In the genomic region with DNA sequence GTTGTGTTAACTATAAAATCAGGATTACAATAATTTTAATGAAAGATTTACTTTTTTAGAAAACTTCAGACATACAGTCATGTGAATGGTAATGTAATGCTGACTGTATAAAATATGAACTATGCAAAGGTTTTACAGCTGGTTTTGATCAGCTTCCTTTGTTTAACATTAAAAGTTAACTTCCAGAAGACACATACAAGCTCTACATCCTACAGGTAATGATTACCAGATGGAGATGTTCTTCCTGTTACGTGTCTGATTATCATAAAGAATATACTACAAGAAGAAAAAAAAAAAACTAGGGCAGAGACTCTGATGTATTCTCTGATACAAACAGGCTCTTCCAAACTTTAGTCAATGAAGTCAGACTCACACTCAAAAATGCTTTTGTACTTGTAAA, we compare ENCODE assay signal across 26 cellular contexts.
DNase-seq lines count a peak whose midpoint lies in the region; ATAC-seq and TF ChIP-seq lines count a peak whose summit lies in the region.
"Had no signal": no experiment of that assay in that cellular context is flagged by ENCODE, and none has a peak within 500 bp of the region (broad histone marks: within the 10 kb centered on the region; RNA-seq: fewer than 3 reads in every experiment).

No MANE protein-coding gene starts in this region.

- no peak for ATAC-seq in left colon
- ATAC-seq: activated CD4-positive, alpha-beta T cell treated with anti-CD3 and anti-CD28 coated beads for 36 hours; activated CD8-positive, alpha-beta memory T cell treated with anti-CD3 and anti-CD28 coated beads, Interleukin-2, amount 10 ng/mL, durations not matched to agents 7 days and 5 days; CD8-positive, alpha-beta T cell; HCT116; naive thymus-derived CD4-positive, alpha-beta T cell; pancreas; Right ventricle myocardium inferior; sciatic nerve; stimulated activated memory B cell treated with anti-CD40 and anti-IgM and Interleukin-4, amounts not matched to agents 10 μg/mL and 1 μg/mL and 100 μg/mL, for 72 hours; T-cell had no signal

- H3K36me3 ChIP-seq in BJ (ENCODE audit: control insufficient read depth, insufficient read depth, low read length) (no peaks in the 10 kb centered on the region), SK-N-MC (ENCODE audit: insufficient read depth, low read length) (no peaks in the 10 kb centered on the region; the same call in 1 of the 2 replicates), osteoblast (ENCODE audit: insufficient read depth, low read length) (no peaks in the 10 kb centered on the region)
- H3K36me3 ChIP-seq: pancreas, vagina had no signal

- peaks cover 5% of the 10 kb centered on the region for H3K36me3 Mint-ChIP-seq in glutamatergic neuron (ENCODE audit: unreplicated experiment)

- POLR2A ChIA-PET in BJ (lab: Charles Lee), result interaction anchor here (0.6 kb wide), 1 partner anchor 645 kb away, joined by 5 read pairs; no protein-coding TSS in a partner anchor

- H3K27ac ChIP-seq in SK-N-MC, result peak overlapping the region; percentile 50; the same call in 1 of the 2 replicates
- H3K27ac ChIP-seq in osteoblast (ENCODE audit: low read depth, low read length), result peak overlapping the region; percentile 72
- H3K27ac ChIP-seq: pancreas, vagina had no signal

- no peaks in the 10 kb centered on the region for H3K27me3 ChIP-seq in BJ (ENCODE audit: control insufficient read depth, insufficient read depth, low read length)
- H3K27me3 ChIP-seq in osteoblast (ENCODE audit: insufficient read depth, low read length), result no peaks in the 10 kb centered on the region
- H3K27me3 ChIP-seq: pancreas, vagina had no signal

- no peaks in the 10 kb centered on the region for H3K4me1 Mint-ChIP-seq in glutamatergic neuron (ENCODE audit: low read depth, unreplicated experiment)
- H3K4me1 Mint-ChIP-seq: endodermal cell had no signal

- no peaks in the 10 kb centered on the region for H4K20me1 ChIP-seq in osteoblast (ENCODE audit: insufficient read depth, low read length)

- DNase-seq in BJ (ENCODE audit: low read depth) (peak; percentile 5), SK-N-MC (ENCODE audit: low read depth, low spot score) (peak; percentile 78), fibroblast of mammary gland (ENCODE audit: low read depth) (peak; percentile 93), osteoblast (ENCODE audit: insufficient read length, low spot score, missing footprints) (no peak), DMS79 treated with DMSO at 0.1 percent for 48 hours (lab: John Stamatoyannopoulos, UW) (no peak), left colon (no peak), glutamatergic neuron (no peak)
- no peak for DNase-seq in NK-92 treated with Interleukin-12 subunit alpha and Interleukin-12 subunit beta, amount 100 ng/mL, for 24 hours (lab: John Stamatoyannopoulos, UW)
- DNase-seq: activated CD4-positive, alpha-beta T cell treated with anti-CD3 and anti-CD28 coated beads for 36 hours; activated CD8-positive, alpha-beta memory T cell treated with anti-CD3 and anti-CD28 coated beads, Interleukin-2, amount 10 ng/mL, durations not matched to agents 7 days and 5 days; CD8-positive, alpha-beta T cell; DMS53; endodermal cell; naive thymus-derived CD4-positive, alpha-beta T cell; NCI-H1436; NCI-H2171 treated with DMSO at 0.1 percent for 48 hours; NCI-H69; pancreas; T-cell had no signal

- peaks cover 15% of the 10 kb centered on the region; the same call in 1 of the 2 replicates for H3K9me3 ChIP-seq in SK-N-MC (ENCODE audit: low read depth, low read length)
- peaks cover 2% of the 10 kb centered on the region for H3K9me3 ChIP-seq in osteoblast (ENCODE audit: low read depth, low read length)
- H3K9me3 ChIP-seq: pancreas had no signal

- TF ChIP-seq CTCF in BJ (IDR thresholded peaks at IDR 0.05; ENCODE audit: insufficient read depth, low read depth, low read length), result no peak
- TF ChIP-seq CTCF in fibroblast of mammary gland (conservative IDR thresholded peaks at IDR 0.05; ENCODE audit: control insufficient read depth, insufficient read depth, low read depth, low read length), result no peak
- no peak for TF ChIP-seq CTCF in osteoblast (IDR thresholded peaks at IDR 0.05; ENCODE audit: extremely low read depth, low read depth, low read length)
- no peak for TF ChIP-seq CTCF in glutamatergic neuron (IDR thresholded peaks at IDR 0.05; ENCODE audit: partially characterized antibody, unreplicated experiment)

- no peak overlapping the region for H3K4me3 Mint-ChIP-seq in glutamatergic neuron (ENCODE audit: unreplicated experiment)
- H3K4me3 Mint-ChIP-seq: activated CD4-positive, alpha-beta T cell treated with anti-CD3 and anti-CD28 coated beads for 36 hours; activated CD8-positive, alpha-beta memory T cell treated with anti-CD3 and anti-CD28 coated beads, Interleukin-2, amount 10 ng/mL, durations not matched to agents 7 days and 5 days; activated naive CD4-positive, alpha-beta T cell treated with anti-CD3 and anti-CD28 coated beads, Interleukin-2, amount 50 U/mL, for 24 hours; activated T-helper 1 cell treated with anti-CD3 and anti-CD28 coated beads, Interleukin-12 subunit alpha, Interleukin-12 subunit beta, Interleukin-2, Interleukin-4 antibody, amounts not matched to agents 30 ng/mL and 10 ng/mL and 1 ng/mL, durations not matched to agents 14 hours and 24 hours and 36 hours; CD8-positive, alpha-beta T cell; endodermal cell; naive thymus-derived CD4-positive, alpha-beta T cell; stimulated activated memory B cell treated with anti-CD40 and anti-IgM and Interleukin-4, amounts not matched to agents 10 μg/mL and 1 μg/mL and 100 μg/mL, for 72 hours; T-cell had no signal

- intact Hi-C loops in left colon (cut with DNase I, micrococcal nuclease), result no loop called here

- H3K4me3 ChIP-seq in BJ (ENCODE audit: low read depth, low read length), result no peak overlapping the region
- no peak overlapping the region for H3K4me3 ChIP-seq in SK-N-MC
- no peak overlapping the region for H3K4me3 ChIP-seq in fibroblast of mammary gland (ENCODE audit: control insufficient read depth, low read depth, low read length)
- H3K4me3 ChIP-seq in osteoblast (ENCODE audit: insufficient read depth, low read length), result no peak overlapping the region
- H3K4me3 ChIP-seq: pancreas, vagina had no signal

- peaks cover 2% of the 10 kb centered on the region for H3K9me3 Mint-ChIP-seq in glutamatergic neuron (ENCODE audit: unreplicated experiment)

- CTCF ChIA-PET in BJ (lab: Yijun Ruan, JAX), result interaction anchor here (0.6 kb wide), 1 partner anchor 667 kb away, joined by 3 read pairs; no protein-coding TSS in a partner anchor

- H3K4me1 ChIP-seq in osteoblast (ENCODE audit: insufficient read depth, low read length), result peaks cover 13% of the 10 kb centered on the region
- H3K4me1 ChIP-seq: pancreas, vagina had no signal

- H2AFZ ChIP-seq in osteoblast (ENCODE audit: low read length), result no peak overlapping the region

- H3K4me2 ChIP-seq in osteoblast (ENCODE audit: insufficient read depth, low read length), result no peak overlapping the region

- H3K27ac Mint-ChIP-seq in glutamatergic neuron (ENCODE audit: unreplicated experiment), result no peak overlapping the region
- H3K27ac Mint-ChIP-seq: activated CD4-positive, alpha-beta T cell treated with anti-CD3 and anti-CD28 coated beads for 36 hours; activated CD8-positive, alpha-beta memory T cell treated with anti-CD3 and anti-CD28 coated beads, Interleukin-2, amount 10 ng/mL, durations not matched to agents 7 days and 5 days; activated T-helper 1 cell treated with anti-CD3 and anti-CD28 coated beads, Interleukin-12 subunit alpha, Interleukin-12 subunit beta, Interleukin-2, Interleukin-4 antibody, amounts not matched to agents 30 ng/mL and 10 ng/mL and 1 ng/mL, durations not matched to agents 14 hours and 24 hours and 36 hours; CD8-positive, alpha-beta T cell; endodermal cell; naive thymus-derived CD4-positive, alpha-beta T cell; stimulated activated memory B cell treated with anti-CD40 and anti-IgM and Interleukin-4, amounts not matched to agents 10 μg/mL and 1 μg/mL and 100 μg/mL, for 72 hours; T-cell had no signal

- H3K79me2 ChIP-seq in osteoblast (ENCODE audit: insufficient read depth, low read length), result no peaks in the 10 kb centered on the region

- no peak overlapping the region for H3K9ac ChIP-seq in SK-N-MC (ENCODE audit: insufficient read length)

- peaks cover 3% of the 10 kb centered on the region for H3K27me3 Mint-ChIP-seq in glutamatergic neuron (ENCODE audit: unreplicated experiment)
- H3K27me3 Mint-ChIP-seq: activated CD4-positive, alpha-beta T cell treated with anti-CD3 and anti-CD28 coated beads for 36 hours; activated CD8-positive, alpha-beta memory T cell treated with anti-CD3 and anti-CD28 coated beads, Interleukin-2, amount 10 ng/mL, durations not matched to agents 7 days and 5 days; activated naive CD4-positive, alpha-beta T cell treated with anti-CD3 and anti-CD28 coated beads, Interleukin-2, amount 50 U/mL, for 24 hours; naive thymus-derived CD4-positive, alpha-beta T cell; stimulated activated memory B cell treated with anti-CD40 and anti-IgM and Interleukin-4, amounts not matched to agents 10 μg/mL and 1 μg/mL and 100 μg/mL, for 72 hours; T-cell had no signal

Comparison
In these comparisons a context has a peak if more than half of its experiments do, and no peak if none do; other contexts are left out.
1. DNase-seq: peak in BJ (single experiment), SK-N-MC (single experiment) and fibroblast of mammary gland (single experiment); none in osteoblast (single experiment), DMS79 treated with DMSO at 0.1 percent for 48 hours (single experiment), left colon (0 of 2), NK-92 treated with Interleukin-12 subunit alpha and Interleukin-12 subunit beta, amount 100 ng/mL, for 24 hours (single experiment) and glutamatergic neuron (single experiment).